In genomic region chr3:13525827-13526625, GRCh38 we compare ENCODE assay signal across 12 cellular contexts. TPM values are rescaled to one million over a fixed set of nuclear protein-coding genes. Genes with fewer than 3 reads are reported as not detected.
A peak's percentile ranks its signal among the peaks of the same experiment; 100 is the strongest.
DNase-seq lines count a peak whose midpoint lies in the region; FAIRE-seq and TF ChIP-seq lines count a peak whose summit lies in the region.
"Had no signal": no experiment of that assay in that cellular context is flagged by ENCODE, and none has a peak within 500 bp of the region (broad histone marks: within the 10 kb centered on the region; RNA-seq: fewer than 3 reads in every experiment).

No MANE protein-coding gene starts in this region.

- WGBS in trophoblast cell (ENCODE audit: extremely low coverage, insufficient coverage, insufficient read length): no CpG with 5 or more reads among the region's 20 CpGs

- peak overlapping the region; percentile 54 for H2AFZ ChIP-seq in trophoblast cell (ENCODE audit: insufficient read depth, low read length, poor library complexity)

- H3K27me3 ChIP-seq in BLaER1 (no peaks in the 10 kb centered on the region), WERI-Rb-1 (ENCODE audit: insufficient read depth, low read depth, severe bottlenecking) (no peaks in the 10 kb centered on the region), trophoblast cell (ENCODE audit: insufficient read depth, low read length) (no peaks in the 10 kb centered on the region)
- H3K27me3 ChIP-seq: upper lobe of left lung had no signal

- peak overlapping the region; percentile 25 for H2BK5ac ChIP-seq in trophoblast cell (ENCODE audit: low read depth, low read length, poor library complexity)

- DNase-seq in WERI-Rb-1 (peak; percentile 45), foreskin melanocyte (peak; percentile 32), trophoblast cell (peak; percentile 57 to 75), NCI-H82 (lab: John Stamatoyannopoulos, UW) (no peak), KG1 (lab: John Stamatoyannopoulos, UW) (no peak), amniotic stem cell (lab: John Stamatoyannopoulos, UW) (no peak), H54 (ENCODE audit: insufficient read length, low spot score) (no peak)
- DNase-seq: AML-193; naive thymus-derived CD8-positive, alpha-beta T cell; stimulated activated CD4-positive, alpha-beta T cell treated with anti-CD3 and anti-CD28 coated beads, Interleukin-4, amount 100 ng/mL, for 1 hour had no signal

- H2BK12ac ChIP-seq in trophoblast cell (ENCODE audit: low read length): peak overlapping the region; percentile 74

- no peaks in the 10 kb centered on the region for H4K20me1 ChIP-seq in BLaER1

- H2AK5ac ChIP-seq in trophoblast cell (ENCODE audit: low read length): peak overlapping the region; percentile 8

- peak overlapping the region; percentile 65 for H4K91ac ChIP-seq in trophoblast cell (ENCODE audit: low read depth, low read length)

- peak overlapping the region; percentile 29; the same call in 1 of the 2 replicates for H3K9ac ChIP-seq in BLaER1
- no peak overlapping the region for H3K9ac ChIP-seq in trophoblast cell (ENCODE audit: low read length)

- peak overlapping the region; percentile 87 for H2BK120ac ChIP-seq in trophoblast cell (ENCODE audit: insufficient read depth, low read length, poor library complexity)

- no peak for TF ChIP-seq POLR2A in H54 (IDR thresholded peaks at IDR 0.05; ENCODE audit: low read depth, low read length)

- H4K8ac ChIP-seq in trophoblast cell (ENCODE audit: low read depth, low read length): peak overlapping the region; percentile 34

- no peak overlapping the region for H3K4ac ChIP-seq in trophoblast cell (ENCODE audit: low read depth, low read length)

- no peak for TF ChIP-seq CTCF in WERI-Rb-1 (IDR thresholded peaks at IDR 0.05; ENCODE audit: low read depth, low read length)

- H4K12ac ChIP-seq in trophoblast cell (ENCODE audit: low read depth, low read length): peak overlapping the region; percentile 26

- H3K4me1 ChIP-seq in BLaER1: peaks cover 28% of the 10 kb centered on the region
- H3K4me1 ChIP-seq in trophoblast cell (ENCODE audit: control insufficient read depth in 1 of 2, insufficient read depth in 2 of 2, low read length in 2 of 2): peaks cover 0 to 4% of the 10 kb centered on the region in 2 experiments
- H3K4me1 ChIP-seq: upper lobe of left lung had no signal

- peak overlapping the region; percentile 47 for H3K14ac ChIP-seq in trophoblast cell (ENCODE audit: low read length)

- H3K9me3 ChIP-seq in BLaER1: no peaks in the 10 kb centered on the region
- no peaks in the 10 kb centered on the region for H3K9me3 ChIP-seq in WERI-Rb-1 (ENCODE audit: severe bottlenecking)
- H3K9me3 ChIP-seq in trophoblast cell (ENCODE audit: insufficient read depth, low read depth, low read length): peaks cover 8% of the 10 kb centered on the region
- H3K9me3 ChIP-seq: upper lobe of left lung had no signal

- H3K36me3 ChIP-seq in BLaER1: no peaks in the 10 kb centered on the region
- H3K36me3 ChIP-seq in WERI-Rb-1: no peaks in the 10 kb centered on the region
- H3K36me3 ChIP-seq in trophoblast cell (ENCODE audit: control insufficient read depth in 1 of 2, insufficient read depth in 2 of 2, low read length in 2 of 2): no peaks in the 10 kb centered on the region
- H3K36me3 ChIP-seq: upper lobe of left lung had no signal

- peaks cover 6% of the 10 kb centered on the region for H3K79me1 ChIP-seq in trophoblast cell (ENCODE audit: low read length)

- FAIRE-seq in H54 (lab: Jason Lieb, UNC): no peak

- H3K4me3 ChIP-seq in BLaER1 (no peak overlapping the region), WERI-Rb-1 (ENCODE audit: low read depth, low read length) (no peak overlapping the region), trophoblast cell (ENCODE audit: low read depth, low read length) (no peak overlapping the region)
- H3K4me3 ChIP-seq: upper lobe of left lung had no signal

- H3K18ac ChIP-seq in trophoblast cell (ENCODE audit: low read length): no peak overlapping the region

- H3K79me2 ChIP-seq in trophoblast cell (ENCODE audit: control insufficient read depth, insufficient read depth, low read length, poor library complexity): no peaks in the 10 kb centered on the region

- H3K27ac ChIP-seq in BLaER1 (peak overlapping the region; percentile 46; the same call in 1 of the 2 replicates), WERI-Rb-1 (peak overlapping the region; percentile 64), trophoblast cell (ENCODE audit: low read depth, low read length) (no peak overlapping the region)

- H3K4me2 ChIP-seq in BLaER1 (peak overlapping the region; percentile 40; the same call in 1 of the 2 replicates), trophoblast cell (ENCODE audit: low read length) (no peak overlapping the region)

- H3K23ac ChIP-seq in trophoblast cell (ENCODE audit: low read length): no peak overlapping the region

RNA-seq across cellular contexts. Expression of gene FBLN2, which starts 22.9 kb away (rescaled TPM):
- 15.9 and 19.7 TPM in 2 replicates for polyA plus RNA-seq in trophoblast cell (2013)

RNA-seq across cellular contexts. Expression of gene HDAC11, which starts 45.9 kb away (rescaled TPM):
- 3.4 and 3.8 TPM in 2 replicates for polyA plus RNA-seq in trophoblast cell (2013)

Comparison
In these comparisons a context has a peak if more than half of its experiments do, and no peak if none do; other contexts are left out.
1. DNase-seq: peak in WERI-Rb-1 (single experiment), foreskin melanocyte (single experiment) and trophoblast cell (2 of 2); none in NCI-H82 (single experiment), KG1 (single experiment), amniotic stem cell (single experiment) and H54 (single experiment).